ENCODE assay signal across 22 cellular contexts in genomic region chr3:98532709-98533571, GRCh38. TPM values are rescaled to one million over a fixed set of nuclear protein-coding genes. Genes with fewer than 3 reads are reported as not detected.
DNase-seq lines count a peak whose midpoint lies in the region; ATAC-seq and TF ChIP-seq lines count a peak whose summit lies in the region.
"Had no signal": no experiment of that assay in that cellular context is flagged by ENCODE, and none has a peak within 500 bp of the region (broad histone marks: within the 10 kb centered on the region; RNA-seq: fewer than 3 reads in every experiment).

No MANE protein-coding gene starts in this region.

- ATAC-seq in activated CD4-positive, alpha-beta T cell treated with anti-CD3 and anti-CD28 coated beads for 36 hours = no peak
- no peak for ATAC-seq in GM23338
- no peak for ATAC-seq in activated CD8-positive, alpha-beta T cell treated with anti-CD3 and anti-CD28 coated beads for 36 hours
- ATAC-seq: body of pancreas; left colon; naive thymus-derived CD4-positive, alpha-beta T cell; Panc1 had no signal

- peak overlapping the region; percentile 26 for H3K4me3 Mint-ChIP-seq in activated CD4-positive, alpha-beta T cell treated with anti-CD3 and anti-CD28 coated beads for 36 hours
- H3K4me3 Mint-ChIP-seq in GM23338 = no peak overlapping the region
- peak overlapping the region; percentile 54 for H3K4me3 Mint-ChIP-seq in activated CD8-positive, alpha-beta T cell treated with anti-CD3 and anti-CD28 coated beads for 36 hours
- no peak overlapping the region for H3K4me3 Mint-ChIP-seq in nephron progenitor cell

- H3F3A ChIP-seq in GM23338 (replicated peaks; ENCODE audit: low read depth) = no peaks in the 10 kb centered on the region

- H3K36me3 Mint-ChIP-seq in activated CD4-positive, alpha-beta T cell treated with anti-CD3 and anti-CD28 coated beads for 36 hours (ENCODE audit: low read depth) = peaks cover 17% of the 10 kb centered on the region
- H3K36me3 Mint-ChIP-seq in GM23338 (ENCODE audit: low read depth) (no peaks in the 10 kb centered on the region), nephron progenitor cell (ENCODE audit: low read depth) (no peaks in the 10 kb centered on the region)
- peaks cover 31% of the 10 kb centered on the region for H3K36me3 Mint-ChIP-seq in activated CD8-positive, alpha-beta T cell treated with anti-CD3 and anti-CD28 coated beads for 36 hours (ENCODE audit: low read depth)

- H3K4me2 ChIP-seq in GM23338 = no peak overlapping the region

- no peaks in the 10 kb centered on the region for H3K9me3 Mint-ChIP-seq in activated CD4-positive, alpha-beta T cell treated with anti-CD3 and anti-CD28 coated beads for 36 hours (ENCODE audit: low read depth)
- no peaks in the 10 kb centered on the region for H3K9me3 Mint-ChIP-seq in GM23338
- no peaks in the 10 kb centered on the region for H3K9me3 Mint-ChIP-seq in activated CD8-positive, alpha-beta T cell treated with anti-CD3 and anti-CD28 coated beads for 36 hours
- no peaks in the 10 kb centered on the region for H3K9me3 Mint-ChIP-seq in nephron progenitor cell
- H3K9me3 Mint-ChIP-seq: naive thymus-derived CD4-positive, alpha-beta T cell had no signal

- peak overlapping the region; percentile 52; the same call in 1 of the 2 replicates for H2AFZ ChIP-seq in GM23338

- intact Hi-C loops in activated CD4-positive, alpha-beta T cell treated with anti-CD3 and anti-CD28 coated beads for 36 hours (cut with DNase I, micrococcal nuclease) = no loop called here
- intact Hi-C loops in activated CD8-positive, alpha-beta T cell treated with anti-CD3 and anti-CD28 coated beads for 36 hours (cut with micrococcal nuclease) = no loop called here

- no peaks in the 10 kb centered on the region for H3K4me1 ChIP-seq in GM23338 (ENCODE audit: insufficient read depth)
- H3K4me1 ChIP-seq: body of pancreas had no signal

- peaks cover 39% of the 10 kb centered on the region for H3K4me1 Mint-ChIP-seq in activated CD4-positive, alpha-beta T cell treated with anti-CD3 and anti-CD28 coated beads for 36 hours
- H3K4me1 Mint-ChIP-seq in GM23338 = peaks cover 3% of the 10 kb centered on the region; the same call in 2 of the 3 replicates
- peaks cover 39% of the 10 kb centered on the region for H3K4me1 Mint-ChIP-seq in activated CD8-positive, alpha-beta T cell treated with anti-CD3 and anti-CD28 coated beads for 36 hours (ENCODE audit: low read depth)
- peaks cover 17% of the 10 kb centered on the region for H3K4me1 Mint-ChIP-seq in nephron progenitor cell

- no peaks in the 10 kb centered on the region for H3K79me2 ChIP-seq in GM23338 (replicated peaks; ENCODE audit: insufficient read depth)

- TF ChIP-seq CTCF in GM23338 (conservative IDR thresholded peaks at IDR 0.05; ENCODE audit: low read depth in 2 of 2) (no peak), nephron progenitor cell (IDR thresholded peaks at IDR 0.05) (no peak)
- TF ChIP-seq CTCF in activated CD8-positive, alpha-beta T cell treated with anti-CD3 and anti-CD28 coated beads for 36 hours (IDR thresholded peaks at IDR 0.05) = no peak

- peaks cover 3% of the 10 kb centered on the region for H3K27me3 Mint-ChIP-seq in activated CD4-positive, alpha-beta T cell treated with anti-CD3 and anti-CD28 coated beads for 36 hours
- peaks cover 2% of the 10 kb centered on the region for H3K27me3 Mint-ChIP-seq in GM23338 (ENCODE audit: insufficient read depth, low read depth, poor library complexity)
- no peaks in the 10 kb centered on the region for H3K27me3 Mint-ChIP-seq in activated CD8-positive, alpha-beta T cell treated with anti-CD3 and anti-CD28 coated beads for 36 hours
- no peaks in the 10 kb centered on the region for H3K27me3 Mint-ChIP-seq in nephron progenitor cell (ENCODE audit: low read depth, poor library complexity)

- H3K36me3 ChIP-seq in GM23338 (ENCODE audit: insufficient read depth) = no peaks in the 10 kb centered on the region

- POLR2A ChIA-PET in activated CD4-positive, alpha-beta T cell treated with anti-CD3 and anti-CD28 coated beads for 36 hours (lab: Charles Lee) = interaction anchor here (1.6 kb wide), 1 partner anchor 10 kb away, joined by 8 read pairs; the partner anchor contains the start of gene CLDND1
- POLR2A ChIA-PET in activated CD8-positive, alpha-beta T cell treated with anti-CD3 and anti-CD28 coated beads for 36 hours (lab: Charles Lee) = interaction anchor here (0.8 to 13.1 kb wide), 6 partner anchors 9 to 32 kb away, joined by 3 to 204 read pairs (median 5); partner anchors contain the start of gene CLDND1

- CTCF ChIA-PET in activated CD4-positive, alpha-beta T cell treated with anti-CD3 and anti-CD28 coated beads for 36 hours (lab: Charles Lee) = interaction anchor here (1.0 to 2.9 kb wide), 5 partner anchors 10 to 63 kb away, joined by 3 to 10 read pairs (median 5); partner anchors contain the start of gene CLDND1
- CTCF ChIA-PET in activated CD8-positive, alpha-beta T cell treated with anti-CD3 and anti-CD28 coated beads for 36 hours (lab: Charles Lee) = interaction anchor here (0.7 to 1.9 kb wide), 7 partner anchors 7 to 63 kb away, joined by 3 to 7 read pairs (median 4); partner anchors contain the start of gene CLDND1

- DNase-seq in activated CD4-positive, alpha-beta T cell treated with anti-CD3 and anti-CD28 coated beads for 36 hours = no peak
- DNase-seq in activated CD4-positive, alpha-beta T cell treated with anti-CD3 and anti-CD28 coated beads for 48 hours = no peak
- DNase-seq in GM23338 (ENCODE audit: low spot score) (no peak), nephron progenitor cell (no peak), cerebellar nuclear complex (lab: John Stamatoyannopoulos, UW) (no peak), substantia nigra (lab: John Stamatoyannopoulos, UW) (no peak), NCI-H1930 (lab: John Stamatoyannopoulos, UW) (no peak)
- no peak for DNase-seq in activated CD8-positive, alpha-beta T cell treated with anti-CD3 and anti-CD28 coated beads for 36 hours
- DNase-seq: activated effector memory CD4-positive, alpha-beta T cell treated with Interleukin-2 at 50 U/mL for 16 hours; body of pancreas; dorsolateral prefrontal cortex; Kasumi-1; left colon; naive thymus-derived CD4-positive, alpha-beta T cell; NCI-H1436 treated with DMSO at 0.1 percent for 48 hours; NCI-H446 treated with DMSO at 0.1 percent for 48 hours; retina; SW 1271 had no signal

- no peak overlapping the region for H3K27ac Mint-ChIP-seq in activated CD4-positive, alpha-beta T cell treated with anti-CD3 and anti-CD28 coated beads for 36 hours
- H3K27ac Mint-ChIP-seq in GM23338 = no peak overlapping the region
- peak overlapping the region; percentile 76 for H3K27ac Mint-ChIP-seq in activated CD8-positive, alpha-beta T cell treated with anti-CD3 and anti-CD28 coated beads for 36 hours
- peak overlapping the region; percentile 23 for H3K27ac Mint-ChIP-seq in nephron progenitor cell

- no peaks in the 10 kb centered on the region for H3K27me3 ChIP-seq in GM23338 (ENCODE audit: insufficient read depth)
- H3K27me3 ChIP-seq: body of pancreas, dorsolateral prefrontal cortex had no signal

- no peaks in the 10 kb centered on the region for H4K20me1 ChIP-seq in GM23338 (replicated peaks; ENCODE audit: insufficient read depth)

- no peak overlapping the region for H3K27ac ChIP-seq in GM23338 (ENCODE audit: low read depth)
- no peak overlapping the region for H3K27ac ChIP-seq in substantia nigra (ENCODE audit: low read depth, low read length, poor library complexity, severe bottlenecking)
- H3K27ac ChIP-seq: body of pancreas, dorsolateral prefrontal cortex, HL-60 had no signal

- no peak overlapping the region for H3K4me3 ChIP-seq in GM23338
- H3K4me3 ChIP-seq: body of pancreas, dorsolateral prefrontal cortex had no signal

- no peaks in the 10 kb centered on the region for H3K9me2 ChIP-seq in GM23338 (ENCODE audit: insufficient read depth)

TF ChIP-seq in GM23338, 12 proteins besides CTCF, POLR2A, EP300 and RAD21 (continues in another document):
- no peak for TF ChIP-seq EZH2phosphoT487 (IDR thresholded peaks at IDR 0.05; ENCODE audit: unreplicated experiment)

RNA-seq across cellular contexts. Expression of gene GPR15, which starts 1.2 kb away (rescaled TPM):
- 1 to 10 TPM; 1.1 to 1.3 TPM for total RNA-seq in activated CD4-positive, alpha-beta T cell treated with anti-CD3 and anti-CD28 coated beads for 36 hours
- not detected in 2 replicates for total RNA-seq in GM23338 (2014; rRNA removed; shearing (Covaris generic))
- polyA plus RNA-seq in GM23338 (2016; fragmentation: Nextera tagmentation; extraction: Ambion mirVana) = 0.35 TPM in 1 of 2 replicates, not detected in the other
- 1 to 10 TPM; 1.4 to 2.2 TPM for total RNA-seq in activated CD8-positive, alpha-beta T cell treated with anti-CD3 and anti-CD28 coated beads for 36 hours
- total RNA-seq: A172, body of pancreas had no signal

RNA-seq across cellular contexts. Expression of gene CLDND1, which starts 10.2 kb away (rescaled TPM):
- total RNA-seq in activated CD4-positive, alpha-beta T cell treated with anti-CD3 and anti-CD28 coated beads for 36 hours = 100 to 1,000 TPM; 153 to 171 TPM
- total RNA-seq in GM23338 (2014; rRNA removed; shearing (Covaris generic)) = 92.7 and 99.9 TPM in 2 replicates
- 57.5 and 59.8 TPM in 2 replicates for polyA plus RNA-seq in GM23338 (2016; fragmentation: Nextera tagmentation; extraction: Ambion mirVana)
- total RNA-seq in activated CD8-positive, alpha-beta T cell treated with anti-CD3 and anti-CD28 coated beads for 36 hours = 100 to 1,000 TPM; 190 to 198 TPM

RNA-seq across cellular contexts. Expression of gene OR5K2, which starts 35.5 kb away (rescaled TPM):
- total RNA-seq in activated CD4-positive, alpha-beta T cell treated with anti-CD3 and anti-CD28 coated beads for 36 hours = not detected
- total RNA-seq in GM23338 (2014; rRNA removed; shearing (Covaris generic)) = not detected in 2 replicates
- not detected in 2 replicates for polyA plus RNA-seq in GM23338 (2016; fragmentation: Nextera tagmentation; extraction: Ambion mirVana)
- total RNA-seq in activated CD8-positive, alpha-beta T cell treated with anti-CD3 and anti-CD28 coated beads for 36 hours = not detected
- total RNA-seq: A172; body of pancreas; dorsolateral prefrontal cortex; left colon; naive thymus-derived CD4-positive, alpha-beta T cell; ureter had no signal
- polyA plus RNA-seq: naive thymus-derived CD4-positive, alpha-beta T cell had no signal

Comparison
In these comparisons a context has a peak if more than half of its experiments do, and no peak if none do; other contexts are left out.
1. H3K27ac Mint-ChIP-seq: peak in activated CD8-positive, alpha-beta T cell treated with anti-CD3 and anti-CD28 coated beads for 36 hours (single experiment) and nephron progenitor cell (single experiment); none in activated CD4-positive, alpha-beta T cell treated with anti-CD3 and anti-CD28 coated beads for 36 hours (single experiment) and GM23338 (single experiment).
2. H3K4me3 Mint-ChIP-seq: peak in activated CD4-positive, alpha-beta T cell treated with anti-CD3 and anti-CD28 coated beads for 36 hours (single experiment) and activated CD8-positive, alpha-beta T cell treated with anti-CD3 and anti-CD28 coated beads for 36 hours (single experiment); none in GM23338 (single experiment) and nephron progenitor cell (single experiment).